11 cellular contexts compared by ENCODE assay signal in the genomic region with DNA sequence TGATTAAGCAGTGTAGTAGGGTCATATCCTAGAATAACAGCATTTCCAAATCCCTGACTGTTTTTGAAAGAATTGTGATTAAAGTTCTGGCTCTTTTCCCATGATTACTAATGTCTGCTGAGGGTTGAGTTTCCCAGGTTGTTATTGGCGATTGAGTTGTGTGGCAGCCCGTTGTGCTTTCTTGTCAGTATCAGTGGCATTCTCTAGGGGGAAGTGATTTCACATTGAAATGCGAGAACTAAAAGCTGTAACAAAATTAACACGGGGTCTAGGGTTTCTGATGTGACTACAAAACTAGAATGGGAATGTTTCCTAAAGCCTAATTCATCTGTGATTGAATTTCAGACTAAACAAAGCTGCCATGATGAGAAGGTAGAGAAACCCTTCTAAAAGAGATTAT.
A peak's percentile ranks its signal among the peaks of the same experiment; 100 is the strongest.
DNase-seq lines count a peak whose midpoint lies in the region; TF ChIP-seq lines count a peak whose summit lies in the region.
"Had no signal": no experiment of that assay in that cellular context is flagged by ENCODE, and none has a peak within 500 bp of the region (broad histone marks: within the 10 kb centered on the region; RNA-seq: fewer than 3 reads in every experiment).

No MANE protein-coding gene starts in this region.

- H3K4me3 Mint-ChIP-seq in brain, result peak overlapping the region in 2 of 5 experiments; percentile 12 to 57

- H3K27ac Mint-ChIP-seq in brain, result peak overlapping the region; percentile 15 to 89 (median 65)

- no peaks in the 10 kb centered on the region for H3K36me3 Mint-ChIP-seq in brain

- H3K9me3 Mint-ChIP-seq in brain, result no peaks in the 10 kb centered on the region

- no peaks in the 10 kb centered on the region for H3K27me3 Mint-ChIP-seq in brain

- DNase-seq in ELR (ENCODE audit: low read depth) (peak; percentile 16), NCI-H2107 treated with DMSO at 0.1 percent for 48 hours (lab: John Stamatoyannopoulos, UW; ENCODE audit: unreplicated experiment) (peak; percentile 84), lung microvascular endothelial cell (ENCODE audit: low read depth in 2 of 2) (peak; percentile 44 to 57), NCI-H510A (lab: John Stamatoyannopoulos, UW) (no peak), NOMO-1 (lab: John Stamatoyannopoulos, UW; ENCODE audit: unreplicated experiment in 2 of 2) (no peak), GM19240 (ENCODE audit: insufficient read length, low spot score) (no peak)
- DNase-seq in stimulated activated CD4-positive, alpha-beta T cell treated with anti-CD3 and anti-CD28 coated beads, Interleukin-4, amount 100 ng/mL, for 1 hour, result no peak
- DNase-seq: aorta, left lung, upper lobe of left lung had no signal

- peaks cover 38% of the 10 kb centered on the region for H3K4me1 Mint-ChIP-seq in brain

- no peak for TF ChIP-seq CTCF in brain (conservative IDR thresholded peaks at IDR 0.05)

Comparison
In these comparisons a context has a peak if more than half of its experiments do, and no peak if none do; other contexts are left out.
1. DNase-seq: peak in ELR (single experiment), NCI-H2107 treated with DMSO at 0.1 percent for 48 hours (single experiment) and lung microvascular endothelial cell (2 of 2); none in NCI-H510A (single experiment), NOMO-1 (0 of 2), GM19240 (single experiment) and stimulated activated CD4-positive, alpha-beta T cell treated with anti-CD3 and anti-CD28 coated beads, Interleukin-4, amount 100 ng/mL, for 1 hour (single experiment).